In the genomic region with DNA sequence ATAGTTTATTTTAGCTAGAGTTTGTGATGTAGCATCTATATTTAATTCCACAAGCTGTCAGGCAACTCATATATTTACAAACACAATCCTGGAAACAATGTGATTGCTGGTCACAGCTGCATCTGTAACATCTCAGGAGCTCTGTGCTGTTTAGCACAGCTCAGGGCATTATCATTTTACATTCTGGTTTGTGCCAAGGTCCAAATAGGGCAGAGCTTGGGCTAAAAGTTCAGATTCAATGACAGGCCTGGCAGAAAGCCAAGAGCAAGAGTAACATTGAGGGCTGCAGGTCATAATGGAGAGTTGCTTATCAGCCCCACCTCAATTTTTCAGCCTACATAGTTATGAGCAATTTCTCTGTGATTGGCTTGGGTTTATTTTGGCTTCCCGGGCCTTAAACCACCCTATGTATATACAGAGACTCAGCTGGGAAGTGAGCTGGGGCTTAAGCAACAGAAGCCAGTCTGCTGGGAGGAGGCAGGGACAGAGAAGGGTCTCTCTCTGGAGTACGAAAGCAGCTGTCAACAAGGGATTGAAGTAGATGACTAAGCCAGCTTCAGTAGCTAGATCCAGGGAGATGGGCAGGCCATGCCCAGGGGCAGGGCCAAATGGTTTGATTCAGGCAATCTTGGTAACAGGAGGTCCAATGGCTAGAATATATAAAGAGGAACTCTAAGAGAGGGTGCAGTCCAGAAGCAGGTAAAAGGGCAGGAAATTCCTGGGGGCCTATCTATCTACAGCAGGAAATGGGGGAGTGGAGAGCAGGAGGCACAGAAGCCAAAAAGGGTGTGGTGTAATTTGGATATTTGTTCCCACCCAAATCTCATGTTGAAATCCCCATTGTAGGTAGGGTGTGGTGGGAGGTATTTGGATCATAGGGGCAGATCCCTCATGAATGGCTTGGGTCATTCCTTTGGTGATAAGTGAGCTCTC, we compare ENCODE assay signal across 24 cellular contexts. TPM values are rescaled to one million over a fixed set of nuclear protein-coding genes. Genes with fewer than 3 reads are reported as not detected.
DNase-seq lines count a peak whose midpoint lies in the region; ATAC-seq and TF ChIP-seq lines count a peak whose summit lies in the region.
"Had no signal": no experiment of that assay in that cellular context is flagged by ENCODE, and none has a peak within 500 bp of the region (broad histone marks: within the 10 kb centered on the region; RNA-seq: fewer than 3 reads in every experiment).

No MANE protein-coding gene starts in this region.

- H3K9me3 ChIP-seq in adrenal gland (replicated peaks in 1 of 3) = peaks cover 0 to 23% (median 7%) of the 10 kb centered on the region in 3 donors
- H3K9me3 ChIP-seq in left lung = peaks cover 0 to 26% of the 10 kb centered on the region in 2 donors

- intact Hi-C loops in adrenal gland (cut with DNase I) = no loop called here
- intact Hi-C loops in left lung (cut with DNase I) = no loop called here

- DNase-seq in Daoy (ENCODE audit: low read depth) (peak; percentile 67), HT-29 (ENCODE audit: low spot score) (peak; percentile 61), adrenal gland (peak in 4 of 7 donors; percentile 35 to 50 (median 39)), left lung (no peak), A172 (ENCODE audit: low spot score) (no peak), DMS 273 (lab: John Stamatoyannopoulos, UW; ENCODE audit: unreplicated experiment) (no peak)
- DNase-seq: activated CD4-positive, alpha-beta T cell treated with anti-CD3 and anti-CD28 coated beads, Interleukin-2, amount 50 U/mL, for 1 hour; activated naive CD8-positive, alpha-beta T cell treated with anti-CD3 and anti-CD28 coated beads, Interleukin-2, amount 10 ng/mL, durations not matched to agents 7 days and 5 days; CD8-positive, alpha-beta T cell; DMS79 treated with DMSO at 0.1 percent for 48 hours; H7; Karpas-422; NCI-H1105 treated with DMSO at 0.1 percent for 48 hours; NCI-H2081 treated with DMSO at 0.1 percent for 48 hours; NCI-H510A; SIG-M5; stimulated activated CD4-positive, alpha-beta T cell treated with anti-CD3 and anti-CD28 coated beads, Interleukin-12 subunit alpha, Interleukin-12 subunit beta, amount 100 ng/mL, for 4 hours; stomach; upper lobe of right lung had no signal

- TF ChIP-seq CTCF in adrenal gland (IDR thresholded peaks at IDR 0.05) (no peak), left lung (IDR thresholded peaks at IDR 0.05) (no peak)

- ATAC-seq in left lung = peak; percentile 73
- no peak for ATAC-seq in GM18511 (IDR thresholded peaks at IDR 0.05; ENCODE audit: unreplicated experiment)
- no peak for ATAC-seq in GM18858 (IDR thresholded peaks at IDR 0.05; ENCODE audit: unreplicated experiment)
- ATAC-seq: CD8-positive, alpha-beta T cell; upper lobe of right lung had no signal

- H3K27me3 ChIP-seq in adrenal gland (no peaks in the 10 kb centered on the region), left lung (no peaks in the 10 kb centered on the region)
- H3K27me3 ChIP-seq: stomach, upper lobe of right lung had no signal

- H3K4me3 ChIP-seq in adrenal gland (no peak overlapping the region), left lung (no peak overlapping the region)
- H3K4me3 ChIP-seq: stomach, upper lobe of right lung had no signal

- H3K36me3 ChIP-seq in adrenal gland (replicated peaks in 1 of 2) = no peaks in the 10 kb centered on the region
- H3K36me3 ChIP-seq in left lung = no peaks in the 10 kb centered on the region
- H3K36me3 ChIP-seq: stomach, upper lobe of right lung had no signal

- 59 to 67% (median 65%) methylated on average over 2 of the region's 2 CpGs for WGBS in adrenal gland, 4 donors

- peaks cover 0 to 7% of the 10 kb centered on the region in 2 donors for H3K4me1 ChIP-seq in adrenal gland (replicated peaks in 1 of 2)
- H3K4me1 ChIP-seq in left lung = no peaks in the 10 kb centered on the region
- H3K4me1 ChIP-seq: stomach, upper lobe of right lung had no signal

- TF ChIP-seq POLR2A in adrenal gland (IDR thresholded peaks at IDR 0.05) = no peak

- H3K27ac ChIP-seq in adrenal gland = no peak overlapping the region
- H3K27ac ChIP-seq in left lung = no peak overlapping the region
- H3K27ac ChIP-seq: upper lobe of right lung had no signal

RNA-seq across cellular contexts. Expression of a gene that starts 49.0 kb away (rescaled TPM):
- total RNA-seq in Daoy (2014; rRNA removed; shearing (Covaris generic)) = 0.69 and 0.74 TPM in 2 replicates
- not detected in 2 replicates for total RNA-seq in HT-29 (2014; rRNA removed; shearing (Covaris generic))
- total RNA-seq in adrenal gland = 10 to 100 TPM in 6 of 8 donors, 1 to 10 TPM in 2; 5.6 to 28.2 (median 19.0) TPM
- polyA plus RNA-seq in adrenal gland = 10 to 100 TPM; 14.7 to 22.7 (median 15.9) TPM
- total RNA-seq in left lung = under 1 TPM in 1 of 2 donors, not detected in 1; 0.08 TPM
- not detected in 2 replicates for total RNA-seq in A172 (2014; rRNA removed; shearing (Covaris generic))
- total RNA-seq: activated naive CD8-positive, alpha-beta T cell treated with anti-CD3 and anti-CD28 coated beads, Interleukin-2, amount 10 ng/mL, durations not matched to agents 7 days and 5 days; activated T-helper 2 cell treated with anti-CD3 and anti-CD28 coated beads, Interferon-gamma antibody, Interleukin-2, Interleukin-4, amounts not matched to agents 10 μg/mL and 5 μg/mL and 100 μg/mL, durations not matched to agents 14 hours and 24 hours and 36 hours; CD8-positive, alpha-beta T cell; H7; OCI-LY7; upper lobe of right lung had no signal

RNA-seq across cellular contexts. Expression of a gene that starts 55.2 kb away (rescaled TPM):
- total RNA-seq in Daoy (2014; rRNA removed; shearing (Covaris generic)) = 2.0 and 4.5 TPM in 2 replicates
- not detected in 2 replicates for total RNA-seq in HT-29 (2014; rRNA removed; shearing (Covaris generic))
- total RNA-seq in adrenal gland (10 to 100 TPM; 29.1 to 58.6 (median 49.4) TPM), left lung (under 1 TPM; 0.10 to 0.29 TPM)
- polyA plus RNA-seq in adrenal gland = 10 to 100 TPM in 1 of 3 donors, 1 to 10 TPM in 2; 7.7 to 12.5 (median 8.5) TPM
- 0.07 TPM in 1 of 2 replicates, not detected in the other for total RNA-seq in A172 (2014; rRNA removed; shearing (Covaris generic))
- total RNA-seq: activated naive CD8-positive, alpha-beta T cell treated with anti-CD3 and anti-CD28 coated beads, Interleukin-2, amount 10 ng/mL, durations not matched to agents 7 days and 5 days; activated T-helper 2 cell treated with anti-CD3 and anti-CD28 coated beads, Interferon-gamma antibody, Interleukin-2, Interleukin-4, amounts not matched to agents 10 μg/mL and 5 μg/mL and 100 μg/mL, durations not matched to agents 14 hours and 24 hours and 36 hours; CD8-positive, alpha-beta T cell; OCI-LY7; T-helper 1 cell treated with Interleukin-12 subunit alpha and Interleukin-12 subunit beta and Interleukin-4 antibody, amounts not matched to agents 30 ng/mL and 1 ng/mL, for 36 hours had no signal

Comparison
In these comparisons a context has a peak if more than half of its experiments do, and no peak if none do; other contexts are left out.
1. DNase-seq: peak in Daoy (single experiment), HT-29 (single experiment) and adrenal gland (4 of 7); none in left lung (0 of 2), A172 (single experiment) and DMS 273 (single experiment).